16 cellular contexts compared by ENCODE assay signal in genomic region chr15:89812847-89813320, GRCh38. TPM values are rescaled to one million over a fixed set of nuclear protein-coding genes. Genes with fewer than 3 reads are reported as not detected.
DNase-seq lines count a peak whose midpoint lies in the region; ATAC-seq and TF ChIP-seq lines count a peak whose summit lies in the region.
"Had no signal": no experiment of that assay in that cellular context is flagged by ENCODE, and none has a peak within 500 bp of the region (broad histone marks: within the 10 kb centered on the region; RNA-seq: fewer than 3 reads in every experiment).

No MANE protein-coding gene starts in this region.

- H3K27me3 ChIP-seq in right atrium auricular region = peaks cover 7 to 15% of the 10 kb centered on the region in 2 donors
- peaks cover 4% of the 10 kb centered on the region for H3K27me3 ChIP-seq in muscle layer of duodenum (ENCODE audit: low read depth, low read length)

- H3K27ac ChIP-seq in right atrium auricular region (peak overlapping the region; percentile 36 to 46), muscle layer of duodenum (ENCODE audit: low read length) (peak overlapping the region; percentile 45)

- peaks cover 0 to 32% of the 10 kb centered on the region in 2 donors for H3K4me1 ChIP-seq in right atrium auricular region
- H3K4me1 ChIP-seq in muscle layer of duodenum (ENCODE audit: control insufficient read depth in 1 of 2, insufficient read depth in 2 of 2, low read length in 2 of 2) = peaks cover 0 to 10% of the 10 kb centered on the region in 2 donors

- peaks cover 17% of the 10 kb centered on the region for H3K27me3 Mint-ChIP-seq in endothelial cell (ENCODE audit: unreplicated experiment)

- H3K4me3 ChIP-seq in right atrium auricular region = no peak overlapping the region
- H3K4me3 ChIP-seq in muscle layer of duodenum (ENCODE audit: low read depth in 1 of 2, low read length in 2 of 2) = peak overlapping the region; percentile 3 to 17

- peaks cover 4 to 10% of the 10 kb centered on the region in 2 donors for H3K9me3 ChIP-seq in right atrium auricular region
- H3K9me3 ChIP-seq in muscle layer of duodenum (ENCODE audit: control insufficient read depth in 1 of 2, low read length in 2 of 2) = peaks cover 3 to 7% of the 10 kb centered on the region in 2 donors

- H3K4me3 Mint-ChIP-seq in endothelial cell (ENCODE audit: unreplicated experiment) = peak overlapping the region; percentile 65
- H3K4me3 Mint-ChIP-seq: activated T-helper 17 cell treated with anti-CD3 and anti-CD28 coated beads, Interleukin-2, amount 50 U/mL, for 72 hours; stimulated activated naive CD8-positive, alpha-beta T cell treated with anti-CD3 and anti-CD28 coated beads, Interleukin-15, amount 100 ng/mL, for 72 hours had no signal

- H3K27ac Mint-ChIP-seq in endothelial cell (ENCODE audit: unreplicated experiment) = no peak overlapping the region
- H3K27ac Mint-ChIP-seq: activated T-helper 17 cell treated with anti-CD3 and anti-CD28 coated beads, Interleukin-2, amount 50 U/mL, for 72 hours; naive B cell; stimulated activated naive CD8-positive, alpha-beta T cell treated with anti-CD3 and anti-CD28 coated beads, Interleukin-15, amount 100 ng/mL, for 72 hours had no signal

- intact Hi-C loops in Right ventricle myocardium inferior (cut with DNase I) = no loop called here

- H3K9me3 Mint-ChIP-seq in endothelial cell (ENCODE audit: unreplicated experiment) = no peaks in the 10 kb centered on the region
- H3K9me3 Mint-ChIP-seq: stimulated activated naive CD8-positive, alpha-beta T cell treated with anti-CD3 and anti-CD28 coated beads, Interleukin-15, amount 100 ng/mL, for 72 hours had no signal

- H3K36me3 ChIP-seq in right atrium auricular region = no peaks in the 10 kb centered on the region
- no peaks in the 10 kb centered on the region for H3K36me3 ChIP-seq in muscle layer of duodenum (ENCODE audit: control insufficient read depth in 1 of 2, insufficient read depth in 2 of 2, low read length in 2 of 2)

- DNase-seq in right atrium auricular region (ENCODE audit: low spot score) (no peak), Right ventricle myocardium inferior (ENCODE audit: missing footprints) (no peak), endothelial cell (ENCODE audit: low spot score) (no peak), SW 1271 (lab: John Stamatoyannopoulos, UW) (no peak)
- DNase-seq in activated naive CD4-positive, alpha-beta T cell (lab: John Stamatoyannopoulos, UW) = no peak
- DNase-seq: ACHN; activated CD4-positive, alpha-beta T cell treated with anti-CD3 and anti-CD28 coated beads, Interleukin-2, amount 50 U/mL, for 4 hours; head of caudate nucleus; naive B cell; NCI-H2081; NCI-H774; stimulated activated naive CD8-positive, alpha-beta T cell treated with anti-CD3 and anti-CD28 coated beads, Interleukin-15, amount 100 ng/mL, for 72 hours had no signal

- TF ChIP-seq CTCF in right atrium auricular region (IDR thresholded peaks at IDR 0.05) (no peak), endothelial cell (IDR thresholded peaks at IDR 0.05; ENCODE audit: unreplicated experiment) (no peak)

- H3K4me1 Mint-ChIP-seq in endothelial cell (ENCODE audit: unreplicated experiment) = peaks cover 37% of the 10 kb centered on the region
- H3K4me1 Mint-ChIP-seq: activated T-helper 17 cell treated with anti-CD3 and anti-CD28 coated beads, Interleukin-2, amount 50 U/mL, for 72 hours had no signal

- ATAC-seq in Right ventricle myocardium inferior (no peak), GM18870 (IDR thresholded peaks at IDR 0.05; ENCODE audit: unreplicated experiment) (no peak), GM18498 (IDR thresholded peaks at IDR 0.05; ENCODE audit: unreplicated experiment) (no peak)
- ATAC-seq: activated T-helper 17 cell treated with anti-CD3 and anti-CD28 coated beads, Interleukin-2, amount 50 U/mL, for 72 hours had no signal

- H3K36me3 Mint-ChIP-seq in endothelial cell (ENCODE audit: low read depth, unreplicated experiment) = peaks cover 25% of the 10 kb centered on the region

RNA-seq across cellular contexts. Expression of gene ANPEP, which starts 1.8 kb away (rescaled TPM):
- 10 to 100 TPM in 1 of 2 donors, 1 to 10 TPM in 1; 8.1 to 22.7 TPM for total RNA-seq in right atrium auricular region
- 9.4 TPM for total RNA-seq in Right ventricle myocardium inferior
- total RNA-seq in endothelial cell (ENCODE audit: unreplicated experiment) = 203 TPM

RNA-seq across cellular contexts. Expression of gene MESP2, which starts 36.8 kb away (rescaled TPM):
- total RNA-seq in right atrium auricular region (not detected), Right ventricle myocardium inferior (0.51 TPM), endothelial cell (ENCODE audit: unreplicated experiment) (0.33 TPM)

Comparison
In these comparisons a context has a peak if more than half of its experiments do, and no peak if none do; other contexts are left out.
1. H3K4me3 ChIP-seq: peak in muscle layer of duodenum (2 of 2); none in right atrium auricular region (0 of 2).